ENCODE assay signal across 12 cellular contexts in the genomic region with DNA sequence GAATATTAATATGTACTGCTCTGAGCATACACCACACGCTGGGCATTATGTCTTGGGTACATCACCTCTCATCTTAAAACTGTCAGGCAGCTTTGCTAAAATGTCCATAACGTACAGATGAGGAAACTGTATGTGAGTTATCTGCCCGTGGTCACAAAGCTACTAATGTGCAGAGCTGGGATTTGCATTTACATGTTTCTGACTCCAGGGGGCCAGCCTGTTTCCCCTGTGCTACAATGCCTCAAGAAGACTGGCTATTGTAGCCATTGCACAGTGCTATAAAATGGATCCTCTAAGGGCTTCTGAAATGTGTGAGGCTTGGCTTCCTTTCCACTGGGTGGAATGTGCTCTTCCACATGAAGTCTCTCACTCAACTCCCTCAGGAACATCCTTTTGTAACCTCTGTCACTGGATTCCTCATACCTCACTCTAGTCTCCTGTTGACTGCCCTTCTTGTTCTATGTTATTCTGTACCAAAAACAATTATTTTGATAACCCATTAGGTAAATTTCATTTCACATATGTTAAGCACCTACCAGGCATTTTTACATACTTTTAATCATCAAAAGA.
DNase-seq lines count a peak whose midpoint lies in the region; ATAC-seq and TF ChIP-seq lines count a peak whose summit lies in the region.
"Had no signal": no experiment of that assay in that cellular context is flagged by ENCODE, and none has a peak within 500 bp of the region (broad histone marks: within the 10 kb centered on the region; RNA-seq: fewer than 3 reads in every experiment).

No MANE protein-coding gene starts in this region.

- CTCF ChIA-PET in activated CD4-positive, alpha-beta memory T cell treated with anti-CD3 and anti-CD28 coated beads, Interleukin-2, amount 10 ng/mL, durations not matched to agents 7 days and 5 days (lab: Charles Lee) = no interaction called here

- H3K4me3 ChIP-seq in SU-DHL-6 (ENCODE audit: insufficient read depth, low read length, poor library complexity, severe bottlenecking) = no peak overlapping the region
- H3K4me3 ChIP-seq in spleen = no peak overlapping the region
- H3K4me3 ChIP-seq: hepatocyte, sigmoid colon had no signal

- no peaks in the 10 kb centered on the region for H4K20me1 ChIP-seq in SU-DHL-6 (ENCODE audit: low read depth, low read length)

- H3K27me3 Mint-ChIP-seq in memory B cell = no peaks in the 10 kb centered on the region
- peaks cover 1% of the 10 kb centered on the region for H3K27me3 Mint-ChIP-seq in activated CD4-positive, alpha-beta memory T cell treated with anti-CD3 and anti-CD28 coated beads, Interleukin-2, amount 10 ng/mL, durations not matched to agents 7 days and 5 days

- DNase-seq in memory B cell (ENCODE audit: low spot score in 2 of 2) (no peak), spleen (no peak)
- no peak for DNase-seq in activated CD4-positive, alpha-beta memory T cell treated with anti-CD3 and anti-CD28 coated beads, Interleukin-2, amount 10 ng/mL, durations not matched to agents 7 days and 5 days
- DNase-seq: activated T-cell treated with anti-CD3 and anti-CD28 coated beads, Interleukin-2, amount 50 U/mL, for 72 hours; NCI-H2227 treated with DMSO at 0.1 percent for 48 hours; sigmoid colon had no signal

- no peak overlapping the region for H3K4me2 ChIP-seq in SU-DHL-6 (ENCODE audit: low read depth, low read length, poor library complexity, severe bottlenecking)
- H3K4me2 ChIP-seq: hepatocyte had no signal

- ATAC-seq in HG02981 (IDR thresholded peaks at IDR 0.05; ENCODE audit: unreplicated experiment) = peak; percentile 43
- peak; percentile 26 for ATAC-seq in memory B cell (ENCODE audit: low read depth)
- no peak for ATAC-seq in HG03108 (IDR thresholded peaks at IDR 0.05; ENCODE audit: unreplicated experiment)
- ATAC-seq in activated CD4-positive, CD25-positive, alpha-beta regulatory T cell treated with anti-CD3 and anti-CD28 coated beads, Interleukin-2, amount 50 U/mL, for 24 hours = no peak

- TF ChIP-seq CTCF in GM12873 (IDR thresholded peaks at IDR 0.05; ENCODE audit: insufficient read depth, low read depth, low read length, missing control alignments) (peak; percentile 57), SU-DHL-6 (IDR thresholded peaks at IDR 0.05; ENCODE audit: insufficient read depth, low read length, poor library complexity, severe bottlenecking) (peak; percentile 53), spleen (IDR thresholded peaks at IDR 0.05 in 8 of 11, conservative IDR thresholded peaks at IDR 0.05 in 3 of 11) (no peak)

- H3K4me1 ChIP-seq in spleen = no peaks in the 10 kb centered on the region
- H3K4me1 ChIP-seq: sigmoid colon had no signal

- no peaks in the 10 kb centered on the region for H3K79me2 ChIP-seq in SU-DHL-6 (ENCODE audit: insufficient read depth, low read length)
- H3K79me2 ChIP-seq: hepatocyte had no signal

- H3K4me1 Mint-ChIP-seq in memory B cell = peaks cover 8% of the 10 kb centered on the region
- no peaks in the 10 kb centered on the region for H3K4me1 Mint-ChIP-seq in activated CD4-positive, alpha-beta memory T cell treated with anti-CD3 and anti-CD28 coated beads, Interleukin-2, amount 10 ng/mL, durations not matched to agents 7 days and 5 days

- intact Hi-C loops in spleen (cut with DNase I; ENCODE audit: low total_unique reads) = no loop called here

- no peaks in the 10 kb centered on the region for H3F3A ChIP-seq in SU-DHL-6 (ENCODE audit: insufficient read depth)

- WGBS in spleen, 5 donors = 65 to 89% (median 83%) methylated on average over 3 of the region's 3 CpGs

- H3K27me3 ChIP-seq in SU-DHL-6 (ENCODE audit: low read length) (no peaks in the 10 kb centered on the region), spleen (replicated peaks in 1 of 7) (no peaks in the 10 kb centered on the region)
- H3K27me3 ChIP-seq: hepatocyte, sigmoid colon had no signal

- H3K9me3 Mint-ChIP-seq in memory B cell = no peaks in the 10 kb centered on the region
- no peaks in the 10 kb centered on the region for H3K9me3 Mint-ChIP-seq in activated CD4-positive, alpha-beta memory T cell treated with anti-CD3 and anti-CD28 coated beads, Interleukin-2, amount 10 ng/mL, durations not matched to agents 7 days and 5 days
- H3K9me3 Mint-ChIP-seq: activated T-cell treated with anti-CD3 and anti-CD28 coated beads, Interleukin-2, amount 50 U/mL, for 72 hours had no signal

- H3K4me3 Mint-ChIP-seq in memory B cell = no peak overlapping the region
- H3K4me3 Mint-ChIP-seq in activated CD4-positive, alpha-beta memory T cell treated with anti-CD3 and anti-CD28 coated beads, Interleukin-2, amount 10 ng/mL, durations not matched to agents 7 days and 5 days = no peak overlapping the region
- H3K4me3 Mint-ChIP-seq: activated T-cell treated with anti-CD3 and anti-CD28 coated beads, Interleukin-2, amount 50 U/mL, for 72 hours had no signal

- H3K9ac ChIP-seq in SU-DHL-6 (ENCODE audit: low read length) = no peak overlapping the region

- POLR2A ChIA-PET in activated CD4-positive, alpha-beta memory T cell treated with anti-CD3 and anti-CD28 coated beads, Interleukin-2, amount 10 ng/mL, durations not matched to agents 7 days and 5 days (lab: Charles Lee) = no interaction called here

- no peak overlapping the region for H2AFZ ChIP-seq in SU-DHL-6 (ENCODE audit: low read depth, low read length, severe bottlenecking)
- H2AFZ ChIP-seq: hepatocyte had no signal

- no peak overlapping the region for H3K27ac Mint-ChIP-seq in memory B cell
- no peak overlapping the region for H3K27ac Mint-ChIP-seq in activated CD4-positive, alpha-beta memory T cell treated with anti-CD3 and anti-CD28 coated beads, Interleukin-2, amount 10 ng/mL, durations not matched to agents 7 days and 5 days
- H3K27ac Mint-ChIP-seq: activated T-cell treated with anti-CD3 and anti-CD28 coated beads, Interleukin-2, amount 50 U/mL, for 72 hours had no signal

- H3K36me3 Mint-ChIP-seq in memory B cell = no peaks in the 10 kb centered on the region
- H3K36me3 Mint-ChIP-seq in activated CD4-positive, alpha-beta memory T cell treated with anti-CD3 and anti-CD28 coated beads, Interleukin-2, amount 10 ng/mL, durations not matched to agents 7 days and 5 days (ENCODE audit: low read depth) = no peaks in the 10 kb centered on the region

- H3K36me3 ChIP-seq in SU-DHL-6 (ENCODE audit: low read length) = no peaks in the 10 kb centered on the region
- H3K36me3 ChIP-seq in spleen = no peaks in the 10 kb centered on the region
- H3K36me3 ChIP-seq: sigmoid colon had no signal

- H3K27ac ChIP-seq in SU-DHL-6 (ENCODE audit: low read depth, low read length) (no peak overlapping the region), spleen (no peak overlapping the region)
- H3K27ac ChIP-seq: hepatocyte, sigmoid colon had no signal

- H3K9me2 ChIP-seq in SU-DHL-6 (replicated peaks; ENCODE audit: insufficient read depth, low read length) = no peaks in the 10 kb centered on the region

- H3K9me3 ChIP-seq in SU-DHL-6 (ENCODE audit: insufficient read depth, low read length) (no peaks in the 10 kb centered on the region), spleen (no peaks in the 10 kb centered on the region)
- H3K9me3 ChIP-seq: sigmoid colon had no signal

- no peak for TF ChIP-seq POLR2A in spleen (IDR thresholded peaks at IDR 0.05)

Comparison
In these comparisons a context has a peak if more than half of its experiments do, and no peak if none do; other contexts are left out.
1. CTCF ChIP-seq: peak in GM12873 (single experiment) and SU-DHL-6 (single experiment); none in spleen (0 of 11).
2. ATAC-seq: peak in HG02981 (single experiment) and memory B cell (single experiment); none in HG03108 (single experiment) and activated CD4-positive, CD25-positive, alpha-beta regulatory T cell treated with anti-CD3 and anti-CD28 coated beads, Interleukin-2, amount 50 U/mL, for 24 hours (0 of 2).